ENCODE assay signal across 28 cellular contexts in the genomic region with DNA sequence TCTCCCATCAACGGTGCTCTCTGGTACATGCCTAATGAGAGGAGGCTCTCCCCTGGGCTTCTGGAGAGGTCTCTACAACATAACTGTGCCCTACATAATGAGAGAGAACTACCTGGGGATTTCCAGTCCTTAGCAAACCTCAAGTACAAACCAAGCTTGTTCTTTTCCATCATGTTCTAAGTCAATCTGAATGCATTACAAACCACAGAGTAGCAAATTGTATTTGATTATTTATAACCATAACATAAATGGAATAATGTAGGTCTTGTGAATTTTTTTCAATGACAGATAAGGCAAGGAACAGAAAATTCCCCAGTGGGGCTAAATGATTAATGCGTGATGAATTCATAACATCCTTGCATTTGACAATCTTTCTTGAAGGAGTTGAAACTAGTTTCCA.
DNase-seq lines count a peak whose midpoint lies in the region; ATAC-seq and TF ChIP-seq lines count a peak whose summit lies in the region.
"Had no signal": no experiment of that assay in that cellular context is flagged by ENCODE, and none has a peak within 500 bp of the region (broad histone marks: within the 10 kb centered on the region; RNA-seq: fewer than 3 reads in every experiment).

No MANE protein-coding gene starts in this region.

- H3K27me3 Mint-ChIP-seq in natural killer cell treated with Interleukin-12 subunit alpha and Interleukin-12 subunit beta and Interleukin-15 and Interleukin-18, amount 100 ng/mL, for 72 hours = no peaks in the 10 kb centered on the region
- no peaks in the 10 kb centered on the region for H3K27me3 Mint-ChIP-seq in T-cell
- H3K27me3 Mint-ChIP-seq: activated CD4-positive, alpha-beta memory T cell treated with anti-CD3 and anti-CD28 coated beads, Interleukin-2, amount 10 ng/mL, durations not matched to agents 7 days and 5 days; CD4-positive, alpha-beta T cell had no signal

- H3K4me3 Mint-ChIP-seq in natural killer cell treated with Interleukin-12 subunit alpha and Interleukin-12 subunit beta and Interleukin-15 and Interleukin-18, amount 100 ng/mL, for 72 hours = peak overlapping the region; percentile 39
- no peak overlapping the region for H3K4me3 Mint-ChIP-seq in T-cell
- H3K4me3 Mint-ChIP-seq: activated CD4-positive, alpha-beta memory T cell treated with anti-CD3 and anti-CD28 coated beads, Interleukin-2, amount 10 ng/mL, durations not matched to agents 7 days and 5 days; activated naive CD8-positive, alpha-beta T cell treated with anti-CD3 and anti-CD28 coated beads, Interleukin-2, amount 50 U/mL, for 24 hours; CD4-positive, alpha-beta T cell had no signal

- no peak overlapping the region for H3K4me2 ChIP-seq in fibroblast of lung (ENCODE audit: extremely low read depth, insufficient read depth, low read length)
- H3K4me2 ChIP-seq: smooth muscle cell had no signal

- H3K27ac Mint-ChIP-seq in natural killer cell treated with Interleukin-12 subunit alpha and Interleukin-12 subunit beta and Interleukin-15 and Interleukin-18, amount 100 ng/mL, for 72 hours = no peak overlapping the region
- no peak overlapping the region for H3K27ac Mint-ChIP-seq in T-cell
- H3K27ac Mint-ChIP-seq: activated CD4-positive, alpha-beta memory T cell treated with anti-CD3 and anti-CD28 coated beads, Interleukin-2, amount 10 ng/mL, durations not matched to agents 7 days and 5 days; activated naive CD8-positive, alpha-beta T cell treated with anti-CD3 and anti-CD28 coated beads, Interleukin-2, amount 50 U/mL, for 24 hours; CD4-positive, alpha-beta T cell had no signal

- peaks cover 27 to 48% of the 10 kb centered on the region in 2 donors for H3K4me1 Mint-ChIP-seq in natural killer cell treated with Interleukin-12 subunit alpha and Interleukin-12 subunit beta and Interleukin-15 and Interleukin-18, amount 100 ng/mL, for 72 hours (ENCODE audit: low read depth in 2 of 2)
- H3K4me1 Mint-ChIP-seq in T-cell = no peaks in the 10 kb centered on the region
- H3K4me1 Mint-ChIP-seq: activated CD4-positive, alpha-beta memory T cell treated with anti-CD3 and anti-CD28 coated beads, Interleukin-2, amount 10 ng/mL, durations not matched to agents 7 days and 5 days had no signal

- H4K20me1 ChIP-seq in fibroblast of lung (ENCODE audit: control insufficient read depth, extremely low read depth, insufficient read depth, low read length) = no peaks in the 10 kb centered on the region

- no peaks in the 10 kb centered on the region for H3K9me3 ChIP-seq in fibroblast of lung (ENCODE audit: control insufficient read depth, insufficient read depth, low read depth, low read length)
- no peaks in the 10 kb centered on the region for H3K9me3 ChIP-seq in right atrium auricular region
- H3K9me3 ChIP-seq: MG63, upper lobe of left lung had no signal

- H3K27me3 ChIP-seq in fibroblast of lung (ENCODE audit: control insufficient read depth, insufficient read depth, low read length) (no peaks in the 10 kb centered on the region), right atrium auricular region (no peaks in the 10 kb centered on the region)
- H3K27me3 ChIP-seq: MG63, upper lobe of left lung had no signal

- H2AFZ ChIP-seq in fibroblast of lung (ENCODE audit: low read length) = no peak overlapping the region

- DNase-seq in HCEC 1CT = peak; percentile 3
- peak; percentile 29 to 72 for DNase-seq in fibroblast of lung (ENCODE audit: low read depth in 2 of 2)
- DNase-seq in natural killer cell treated with Interleukin-12 subunit alpha and Interleukin-12 subunit beta and Interleukin-15 and Interleukin-18, amount 100 ng/mL, for 72 hours (ENCODE audit: low spot score) = no peak
- DNase-seq in NCI-H1930 (lab: John Stamatoyannopoulos, UW) = no peak
- no peak for DNase-seq in stimulated activated naive CD4-positive, alpha-beta T cell treated with Interleukin-2 at 50 U/mL for 16 hours (lab: John Stamatoyannopoulos, UW)
- DNase-seq in right atrium auricular region (ENCODE audit: low spot score) = no peak
- no peak for DNase-seq in T-cell
- DNase-seq: activated CD4-positive, alpha-beta memory T cell treated with anti-CD3 and anti-CD28 coated beads, Interleukin-2, amount 10 ng/mL, durations not matched to agents 7 days and 5 days; activated CD4-positive, CD25-positive, alpha-beta regulatory T cell treated with anti-CD3 and anti-CD28 coated beads, Interleukin-2, amount 50 U/mL, for 72 hours; activated effector memory CD4-positive, alpha-beta T cell treated with anti-CD3 and anti-CD28 coated beads, Interleukin-2, amount 50 U/mL, for 16 hours; activated naive CD8-positive, alpha-beta T cell treated with anti-CD3 and anti-CD28 coated beads, Interleukin-2, amount 50 U/mL, for 24 hours; activated T-cell treated with anti-CD3 and anti-CD28 coated beads for 4 hours; CD4-positive, alpha-beta T cell; cortex of kidney; mesenchymal stem cell; MG63; NCI-H1417 treated with DMSO at 0.1 percent for 48 hours; NCI-H2171 treated with DMSO at 0.1 percent for 48 hours; NCI-H526; occipital lobe; SIG-M5; stimulated activated CD4-positive, alpha-beta T cell treated with anti-CD3 and anti-CD28 coated beads, Interleukin-2, amount 100 ng/mL, for 24 hours; substantia nigra; T-helper 1 cell; upper lobe of left lung had no signal

- TF ChIP-seq CTCF in fibroblast of lung (conservative IDR thresholded peaks at IDR 0.05 in 1 of 2, IDR thresholded peaks at IDR 0.05 in 1 of 2; ENCODE audit: low read depth in 1 of 2, low read length in 2 of 2) = no peak
- no peak for TF ChIP-seq CTCF in right atrium auricular region (IDR thresholded peaks at IDR 0.05)

- POLR2A ChIA-PET in T-cell (lab: Charles Lee) = no interaction called here

- H3K36me3 ChIP-seq in fibroblast of lung (ENCODE audit: control insufficient read depth, insufficient read depth, low read length) (no peaks in the 10 kb centered on the region), right atrium auricular region (no peaks in the 10 kb centered on the region)
- H3K36me3 ChIP-seq: MG63, upper lobe of left lung had no signal

- no peaks in the 10 kb centered on the region for H3K36me3 Mint-ChIP-seq in natural killer cell treated with Interleukin-12 subunit alpha and Interleukin-12 subunit beta and Interleukin-15 and Interleukin-18, amount 100 ng/mL, for 72 hours
- no peaks in the 10 kb centered on the region for H3K36me3 Mint-ChIP-seq in T-cell

- CTCF ChIA-PET in T-cell (lab: Charles Lee) = no interaction called here

- H3K4me3 ChIP-seq in fibroblast of lung (replicated peaks in 1 of 4; ENCODE audit: control extremely low read depth in 1 of 4, insufficient read depth in 1 of 4, low read depth in 3 of 4, low read length in 4 of 4) = no peak overlapping the region
- no peak overlapping the region for H3K4me3 ChIP-seq in right atrium auricular region
- H3K4me3 ChIP-seq: MG63, smooth muscle cell, upper lobe of left lung had no signal

- no peak overlapping the region for H3K9ac ChIP-seq in fibroblast of lung (ENCODE audit: insufficient read depth, low read length)

- no peaks in the 10 kb centered on the region for H3K79me2 ChIP-seq in fibroblast of lung (ENCODE audit: control insufficient read depth, insufficient read depth, low read length)

- no peaks in the 10 kb centered on the region for H3K4me1 ChIP-seq in fibroblast of lung (ENCODE audit: control insufficient read depth, extremely low read depth, insufficient read depth, low read length)
- H3K4me1 ChIP-seq in right atrium auricular region = peaks cover 0 to 19% of the 10 kb centered on the region in 2 donors
- H3K4me1 ChIP-seq: upper lobe of left lung had no signal

- no peaks in the 10 kb centered on the region for H3K9me3 Mint-ChIP-seq in natural killer cell treated with Interleukin-12 subunit alpha and Interleukin-12 subunit beta and Interleukin-15 and Interleukin-18, amount 100 ng/mL, for 72 hours
- H3K9me3 Mint-ChIP-seq in T-cell = no peaks in the 10 kb centered on the region
- H3K9me3 Mint-ChIP-seq: activated CD4-positive, alpha-beta memory T cell treated with anti-CD3 and anti-CD28 coated beads, Interleukin-2, amount 10 ng/mL, durations not matched to agents 7 days and 5 days; activated naive CD8-positive, alpha-beta T cell treated with anti-CD3 and anti-CD28 coated beads, Interleukin-2, amount 50 U/mL, for 24 hours; CD4-positive, alpha-beta T cell had no signal

- H3K27ac ChIP-seq in fibroblast of lung (ENCODE audit: insufficient read depth, low read length) (no peak overlapping the region), right atrium auricular region (no peak overlapping the region)
- H3K27ac ChIP-seq: upper lobe of left lung had no signal

- ATAC-seq in SK-N-SH treated with all-trans-retinoic acid at 6 μM for 48 hours (no peak), T-cell (replicated peaks in 1 of 4) (no peak)
- no peak for ATAC-seq in natural killer cell treated with Interleukin-12 subunit alpha and Interleukin-12 subunit beta and Interleukin-15 and Interleukin-18, amount 100 ng/mL, for 72 hours
- ATAC-seq: activated naive CD8-positive, alpha-beta T cell treated with anti-CD3 and anti-CD28 coated beads, Interleukin-2, amount 50 U/mL, for 24 hours; Panc1 had no signal

TF ChIP-seq in SK-N-SH treated with all-trans-retinoic acid at 6 μM for 48 hours, 23 proteins besides CTCF, POLR2A, EP300 and RAD21 (continues in another document):
- TF ChIP-seq ARNTL (CRISPR knock-in tag; IDR thresholded peaks at IDR 0.05; ENCODE audit: borderline replicate concordance, low read depth) = no peak
- TF ChIP-seq TCF4 (CRISPR knock-in tag; IDR thresholded peaks at IDR 0.05; ENCODE audit: borderline replicate concordance) = no peak
- peak; percentile 52; the same call in 1 of the 2 replicates for TF ChIP-seq ZC3H10 (CRISPR knock-in tag; IDR thresholded peaks at IDR 0.05)
- no peak for TF ChIP-seq TOX (CRISPR knock-in tag; IDR thresholded peaks at IDR 0.05; ENCODE audit: borderline replicate concordance)
- no peak for TF ChIP-seq CSDC2 (CRISPR knock-in tag; IDR thresholded peaks at IDR 0.05)
- no peak for TF ChIP-seq BACH2 (CRISPR knock-in tag; IDR thresholded peaks at IDR 0.05; ENCODE audit: borderline replicate concordance)
- TF ChIP-seq, protein P1, sequence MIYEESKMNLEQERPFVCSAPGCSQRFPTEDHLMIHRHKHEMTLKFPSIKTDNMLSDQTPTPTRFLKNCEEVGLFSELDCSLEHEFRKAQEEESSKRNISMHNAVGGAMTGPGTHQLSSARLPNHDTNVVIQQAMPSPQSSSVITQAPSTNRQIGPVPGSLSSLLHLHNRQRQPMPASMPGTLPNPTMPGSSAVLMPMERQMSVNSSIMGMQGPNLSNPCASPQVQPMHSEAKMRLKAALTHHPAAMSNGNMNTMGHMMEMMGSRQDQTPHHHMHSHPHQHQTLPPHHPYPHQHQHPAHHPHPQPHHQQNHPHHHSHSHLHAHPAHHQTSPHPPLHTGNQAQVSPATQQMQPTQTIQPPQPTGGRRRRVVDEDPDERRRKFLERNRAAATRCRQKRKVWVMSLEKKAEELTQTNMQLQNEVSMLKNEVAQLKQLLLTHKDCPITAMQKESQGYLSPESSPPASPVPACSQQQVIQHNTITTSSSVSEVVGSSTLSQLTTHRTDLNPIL (CRISPR knock-in tag; IDR thresholded peaks at IDR 0.05; ENCODE audit: low read depth) = no peak
- TF ChIP-seq GLIS3 (CRISPR knock-in tag; IDR thresholded peaks at IDR 0.05) = no peak

Comparison
In these comparisons a context has a peak if more than half of its experiments do, and no peak if none do; other contexts are left out.
1. DNase-seq: peak in HCEC 1CT (single experiment) and fibroblast of lung (2 of 2); none in natural killer cell treated with Interleukin-12 subunit alpha and Interleukin-12 subunit beta and Interleukin-15 and Interleukin-18, amount 100 ng/mL, for 72 hours (single experiment), NCI-H1930 (0 of 2), stimulated activated naive CD4-positive, alpha-beta T cell treated with Interleukin-2 at 50 U/mL for 16 hours (single experiment), right atrium auricular region (single experiment) and T-cell (0 of 34).